In the genomic region with DNA sequence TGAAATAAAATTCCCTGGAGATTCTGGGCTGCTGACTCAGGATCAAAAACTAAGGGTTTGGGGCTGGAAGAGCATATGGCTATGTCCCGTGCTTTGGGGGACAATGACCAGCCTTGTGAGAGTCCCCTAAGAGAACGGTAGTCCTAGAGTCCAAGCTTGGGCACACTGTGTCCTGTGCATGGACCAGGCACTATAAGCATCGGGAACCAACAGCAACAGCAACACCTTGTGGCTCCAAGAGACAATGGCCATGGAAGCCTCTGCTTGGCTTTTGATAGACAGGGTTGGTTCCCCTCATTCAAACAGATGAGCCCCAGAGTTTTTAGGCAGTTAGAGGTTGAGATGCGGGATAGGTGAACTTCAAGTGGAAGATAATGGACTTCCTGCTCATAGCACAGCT, we compare ENCODE assay signal across 10 cellular contexts.
A peak's percentile ranks its signal among the peaks of the same experiment; 100 is the strongest.
DNase-seq lines count a peak whose midpoint lies in the region; ATAC-seq and TF ChIP-seq lines count a peak whose summit lies in the region.
"Had no signal": no experiment of that assay in that cellular context is flagged by ENCODE, and none has a peak within 500 bp of the region (broad histone marks: within the 10 kb centered on the region; RNA-seq: fewer than 3 reads in every experiment).

No MANE protein-coding gene starts in this region.

- H3K4me1 ChIP-seq in liver (ENCODE audit: control insufficient read depth in 4 of 4, insufficient read depth in 4 of 4, low read length in 3 of 4): no peaks in the 10 kb centered on the region

- no peak overlapping the region for H3K4me3 ChIP-seq in GM06990 (replicated peaks; ENCODE audit: low read depth, low read length)
- H3K4me3 ChIP-seq in liver (ENCODE audit: low read depth in 1 of 3, low read length in 3 of 3): no peak overlapping the region

- peak; percentile 53 for ATAC-seq in HG03565 (IDR thresholded peaks at IDR 0.05; ENCODE audit: unreplicated experiment)

- H3K27me3 ChIP-seq in GM06990 (replicated peaks; ENCODE audit: control insufficient read depth, insufficient read depth, low read length): no peaks in the 10 kb centered on the region
- no peaks in the 10 kb centered on the region for H3K27me3 ChIP-seq in liver (ENCODE audit: control insufficient read depth in 4 of 4, insufficient read depth in 4 of 4, low read length in 3 of 4)

- WGBS in liver: 48% methylated on average over 4 of the region's 4 CpGs

- no peak overlapping the region for H3K27ac ChIP-seq in liver (ENCODE audit: low read depth in 1 of 2, low read length in 2 of 2)

- TF ChIP-seq RAD21 in liver (IDR thresholded peaks at IDR 0.05): peak; percentile 66 to 78

- no peak overlapping the region for H3K9ac ChIP-seq in liver (ENCODE audit: low read depth in 1 of 2, low read length in 2 of 2)

- H3K36me3 ChIP-seq in GM06990 (ENCODE audit: control insufficient read depth, insufficient read depth, low read length): no peaks in the 10 kb centered on the region
- no peaks in the 10 kb centered on the region for H3K36me3 ChIP-seq in liver (ENCODE audit: control insufficient read depth in 4 of 4, insufficient read depth in 3 of 4, low read depth in 1 of 4, low read length in 3 of 4)

- peak; percentile 28 for TF ChIP-seq CTCF in GM06990 (IDR thresholded peaks at IDR 0.05; ENCODE audit: insufficient read depth, low read length, poor library complexity, severe bottlenecking)
- peak; percentile 40 for TF ChIP-seq CTCF in liver (IDR thresholded peaks at IDR 0.05; ENCODE audit: low read depth, low read length, missing input control)

- H3K9me3 ChIP-seq in liver (ENCODE audit: control insufficient read depth in 4 of 4, low read length in 3 of 4): no peaks in the 10 kb centered on the region

- DNase-seq in GM06990 (ENCODE audit: extremely low read depth, insufficient read length): no peak
- DNase-seq in RPMI8226: peak; percentile 19
- no peak for DNase-seq in GF-D8 (lab: John Stamatoyannopoulos, UW)
- no peak for DNase-seq in activated gamma-delta T cell (lab: John Stamatoyannopoulos, UW)
- no peak for DNase-seq in T-helper 9 cell
- DNase-seq in NCI-H1048 (lab: John Stamatoyannopoulos, UW): no peak
- DNase-seq: activated CD8-positive, alpha-beta memory T cell treated with anti-CD3 and anti-CD28 coated beads for 24 hours; kidney glomerular epithelial cell had no signal

TF ChIP-seq in liver, 16 proteins besides CTCF, POLR2A, EP300 and RAD21:
- TF ChIP-seq HNF4A (conservative IDR thresholded peaks at IDR 0.05) (peak in 1 of 2 donors; percentile 42), JUND (IDR thresholded peaks at IDR 0.05) (no peak)
